ENCODE assay signal across 1 cellular context in genomic region chr10:77710759-77711682, GRCh38.
A peak's percentile ranks its signal among the peaks of the same experiment; 100 is the strongest.
TF ChIP-seq lines count a peak whose summit lies in the region.

No MANE protein-coding gene starts in this region.

TF ChIP-seq in K562, 482 proteins besides CTCF, POLR2A, EP300 and RAD21 (continued from another document and continues in another):
- TF ChIP-seq, protein P1, sequence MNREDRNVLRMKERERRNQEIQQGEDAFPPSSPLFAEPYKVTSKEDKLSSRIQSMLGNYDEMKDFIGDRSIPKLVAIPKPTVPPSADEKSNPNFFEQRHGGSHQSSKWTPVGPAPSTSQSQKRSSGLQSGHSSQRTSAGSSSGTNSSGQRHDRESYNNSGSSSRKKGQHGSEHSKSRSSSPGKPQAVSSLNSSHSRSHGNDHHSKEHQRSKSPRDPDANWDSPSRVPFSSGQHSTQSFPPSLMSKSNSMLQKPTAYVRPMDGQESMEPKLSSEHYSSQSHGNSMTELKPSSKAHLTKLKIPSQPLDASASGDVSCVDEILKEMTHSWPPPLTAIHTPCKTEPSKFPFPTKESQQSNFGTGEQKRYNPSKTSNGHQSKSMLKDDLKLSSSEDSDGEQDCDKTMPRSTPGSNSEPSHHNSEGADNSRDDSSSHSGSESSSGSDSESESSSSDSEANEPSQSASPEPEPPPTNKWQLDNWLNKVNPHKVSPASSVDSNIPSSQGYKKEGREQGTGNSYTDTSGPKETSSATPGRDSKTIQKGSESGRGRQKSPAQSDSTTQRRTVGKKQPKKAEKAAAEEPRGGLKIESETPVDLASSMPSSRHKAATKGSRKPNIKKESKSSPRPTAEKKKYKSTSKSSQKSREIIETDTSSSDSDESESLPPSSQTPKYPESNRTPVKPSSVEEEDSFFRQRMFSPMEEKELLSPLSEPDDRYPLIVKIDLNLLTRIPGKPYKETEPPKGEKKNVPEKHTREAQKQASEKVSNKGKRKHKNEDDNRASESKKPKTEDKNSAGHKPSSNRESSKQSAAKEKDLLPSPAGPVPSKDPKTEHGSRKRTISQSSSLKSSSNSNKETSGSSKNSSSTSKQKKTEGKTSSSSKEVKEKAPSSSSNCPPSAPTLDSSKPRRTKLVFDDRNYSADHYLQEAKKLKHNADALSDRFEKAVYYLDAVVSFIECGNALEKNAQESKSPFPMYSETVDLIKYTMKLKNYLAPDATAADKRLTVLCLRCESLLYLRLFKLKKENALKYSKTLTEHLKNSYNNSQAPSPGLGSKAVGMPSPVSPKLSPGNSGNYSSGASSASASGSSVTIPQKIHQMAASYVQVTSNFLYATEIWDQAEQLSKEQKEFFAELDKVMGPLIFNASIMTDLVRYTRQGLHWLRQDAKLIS (CRISPR knock-in tag; IDR thresholded peaks at IDR 0.05), result no peak
- TF ChIP-seq KLF16 (IDR thresholded peaks at IDR 0.05) (peak; percentile 40; the same call in 1 of the 2 replicates), CHD4 (IDR thresholded peaks at IDR 0.05; ENCODE audit: insufficient read depth, insufficient replicate concordance, low read depth, low read length, poor library complexity, severe bottlenecking) (no peak), ZBTB43 (CRISPR knock-in tag; IDR thresholded peaks at IDR 0.05) (no peak), ZNF165 (CRISPR knock-in tag; IDR thresholded peaks at IDR 0.05; ENCODE audit: borderline replicate concordance) (no peak), TAF9B (IDR thresholded peaks at IDR 0.05; ENCODE audit: partially characterized antibody) (no peak), SIN3B (IDR thresholded peaks at IDR 0.05; ENCODE audit: low read depth) (no peak), SOX6 (IDR thresholded peaks at IDR 0.05) (no peak), CBFA2T2 (conservative IDR thresholded peaks at IDR 0.05) (no peak), NCOA4 (IDR thresholded peaks at IDR 0.05; ENCODE audit: partially characterized antibody) (no peak), MXI1 (IDR thresholded peaks at IDR 0.05; ENCODE audit: low read depth, low read length) (no peak), GATAD2A (IDR thresholded peaks at IDR 0.05) (no peak), SIX5 (IDR thresholded peaks at IDR 0.05; ENCODE audit: borderline replicate concordance in 1 of 2, insufficient read depth in 1 of 2, low read depth in 1 of 2, low read length in 2 of 2) (no peak), PCBP2 (IDR thresholded peaks at IDR 0.05; ENCODE audit: low read depth, low read length, poor library complexity, severe bottlenecking) (no peak), ZNF431 (CRISPR knock-in tag; IDR thresholded peaks at IDR 0.05) (no peak), ZZZ3 (IDR thresholded peaks at IDR 0.05) (no peak), JUNB (CRISPR knock-in tag; conservative IDR thresholded peaks at IDR 0.05) (no peak), SRSF9 (IDR thresholded peaks at IDR 0.05; ENCODE audit: borderline replicate concordance, low read depth, low read length) (no peak), CBX3 (IDR thresholded peaks at IDR 0.05; ENCODE audit: borderline replicate concordance in 1 of 2, low read length in 2 of 2) (peak in 1 of 2 experiments; percentile 28; a peak in 1 of 3 replicates), ZNF232 (CRISPR knock-in tag; IDR thresholded peaks at IDR 0.05) (no peak), ZNF263 (CRISPR knock-in tag; IDR thresholded peaks at IDR 0.05; ENCODE audit: borderline replicate concordance) (peak; percentile 29; the same call in 1 of the 2 replicates), MEF2D (tag; conservative IDR thresholded peaks at IDR 0.05; ENCODE audit: low read depth) (no peak), PHF8 (IDR thresholded peaks at IDR 0.05; ENCODE audit: borderline replicate concordance, low read length) (no peak), ZNF175 (CRISPR knock-in tag; IDR thresholded peaks at IDR 0.05; ENCODE audit: low read depth) (no peak), CBX8 (IDR thresholded peaks at IDR 0.05; ENCODE audit: borderline replicate concordance, extremely low read depth, low read depth, low read length, poor library complexity, severe bottlenecking) (no peak), ZSCAN32 (CRISPR knock-in tag; IDR thresholded peaks at IDR 0.05) (no peak), ZC3H11A (IDR thresholded peaks at IDR 0.05; ENCODE audit: low read depth, low read length) (0 out of 2 replicates have a peak, but pooled peaks have one; percentile 57), MTA1 (IDR thresholded peaks at IDR 0.05; ENCODE audit: borderline replicate concordance) (no peak), EWSR1 (IDR thresholded peaks at IDR 0.05; ENCODE audit: borderline replicate concordance, low read depth, partially characterized antibody) (no peak), POU5F1 (IDR thresholded peaks at IDR 0.05; ENCODE audit: borderline replicate concordance, low read depth, low read length, partially characterized antibody) (peak; percentile 22), BRF1 (IDR thresholded peaks at IDR 0.05; ENCODE audit: borderline replicate concordance, extremely low read depth, insufficient read length) (no peak), ZBTB7A (IDR thresholded peaks at IDR 0.05; ENCODE audit: borderline replicate concordance, control insufficient read depth, low read depth, low read length) (no peak), FOXA1 (IDR thresholded peaks at IDR 0.05; ENCODE audit: borderline replicate concordance) (no peak), PRMT5 (CRISPR knock-in tag; IDR thresholded peaks at IDR 0.05) (no peak), TAL1 (IDR thresholded peaks at IDR 0.05) (no peak), NCOA2 (IDR thresholded peaks at IDR 0.05; ENCODE audit: partially characterized antibody in 2 of 2) (no peak), CBX1 (IDR thresholded peaks at IDR 0.05; ENCODE audit: low read depth) (peak; percentile 60; the same call in 1 of the 2 replicates), NEUROD1 (IDR thresholded peaks at IDR 0.05; ENCODE audit: borderline replicate concordance, low read depth, low read length, partially characterized antibody) (no peak), TBL1XR1 (IDR thresholded peaks at IDR 0.05; ENCODE audit: low read length in 2 of 2) (0 out of 4 replicates have a peak, but pooled peaks of 1 of the 2 experiments have one; percentile 39), STAG1 (CRISPR knock-in tag; IDR thresholded peaks at IDR 0.05; ENCODE audit: borderline replicate concordance) (peak; percentile 69; the same call in 1 of the 2 replicates), STAT5B (CRISPR knock-in tag; IDR thresholded peaks at IDR 0.05) (no peak), ZEB2 (IDR thresholded peaks at IDR 0.05) (no peak), ZKSCAN1 (IDR thresholded peaks at IDR 0.05; ENCODE audit: low read depth, low read length) (0 out of 2 replicates have a peak, but pooled peaks have one; percentile 34), RHOXF2B (CRISPR knock-in tag; conservative IDR thresholded peaks at IDR 0.05) (no peak)
- TF ChIP-seq, protein P2, sequence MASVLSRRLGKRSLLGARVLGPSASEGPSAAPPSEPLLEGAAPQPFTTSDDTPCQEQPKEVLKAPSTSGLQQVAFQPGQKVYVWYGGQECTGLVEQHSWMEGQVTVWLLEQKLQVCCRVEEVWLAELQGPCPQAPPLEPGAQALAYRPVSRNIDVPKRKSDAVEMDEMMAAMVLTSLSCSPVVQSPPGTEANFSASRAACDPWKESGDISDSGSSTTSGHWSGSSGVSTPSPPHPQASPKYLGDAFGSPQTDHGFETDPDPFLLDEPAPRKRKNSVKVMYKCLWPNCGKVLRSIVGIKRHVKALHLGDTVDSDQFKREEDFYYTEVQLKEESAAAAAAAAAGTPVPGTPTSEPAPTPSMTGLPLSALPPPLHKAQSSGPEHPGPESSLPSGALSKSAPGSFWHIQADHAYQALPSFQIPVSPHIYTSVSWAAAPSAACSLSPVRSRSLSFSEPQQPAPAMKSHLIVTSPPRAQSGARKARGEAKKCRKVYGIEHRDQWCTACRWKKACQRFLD (CRISPR knock-in tag; IDR thresholded peaks at IDR 0.05), result no peak
- TF ChIP-seq, protein P3, sequence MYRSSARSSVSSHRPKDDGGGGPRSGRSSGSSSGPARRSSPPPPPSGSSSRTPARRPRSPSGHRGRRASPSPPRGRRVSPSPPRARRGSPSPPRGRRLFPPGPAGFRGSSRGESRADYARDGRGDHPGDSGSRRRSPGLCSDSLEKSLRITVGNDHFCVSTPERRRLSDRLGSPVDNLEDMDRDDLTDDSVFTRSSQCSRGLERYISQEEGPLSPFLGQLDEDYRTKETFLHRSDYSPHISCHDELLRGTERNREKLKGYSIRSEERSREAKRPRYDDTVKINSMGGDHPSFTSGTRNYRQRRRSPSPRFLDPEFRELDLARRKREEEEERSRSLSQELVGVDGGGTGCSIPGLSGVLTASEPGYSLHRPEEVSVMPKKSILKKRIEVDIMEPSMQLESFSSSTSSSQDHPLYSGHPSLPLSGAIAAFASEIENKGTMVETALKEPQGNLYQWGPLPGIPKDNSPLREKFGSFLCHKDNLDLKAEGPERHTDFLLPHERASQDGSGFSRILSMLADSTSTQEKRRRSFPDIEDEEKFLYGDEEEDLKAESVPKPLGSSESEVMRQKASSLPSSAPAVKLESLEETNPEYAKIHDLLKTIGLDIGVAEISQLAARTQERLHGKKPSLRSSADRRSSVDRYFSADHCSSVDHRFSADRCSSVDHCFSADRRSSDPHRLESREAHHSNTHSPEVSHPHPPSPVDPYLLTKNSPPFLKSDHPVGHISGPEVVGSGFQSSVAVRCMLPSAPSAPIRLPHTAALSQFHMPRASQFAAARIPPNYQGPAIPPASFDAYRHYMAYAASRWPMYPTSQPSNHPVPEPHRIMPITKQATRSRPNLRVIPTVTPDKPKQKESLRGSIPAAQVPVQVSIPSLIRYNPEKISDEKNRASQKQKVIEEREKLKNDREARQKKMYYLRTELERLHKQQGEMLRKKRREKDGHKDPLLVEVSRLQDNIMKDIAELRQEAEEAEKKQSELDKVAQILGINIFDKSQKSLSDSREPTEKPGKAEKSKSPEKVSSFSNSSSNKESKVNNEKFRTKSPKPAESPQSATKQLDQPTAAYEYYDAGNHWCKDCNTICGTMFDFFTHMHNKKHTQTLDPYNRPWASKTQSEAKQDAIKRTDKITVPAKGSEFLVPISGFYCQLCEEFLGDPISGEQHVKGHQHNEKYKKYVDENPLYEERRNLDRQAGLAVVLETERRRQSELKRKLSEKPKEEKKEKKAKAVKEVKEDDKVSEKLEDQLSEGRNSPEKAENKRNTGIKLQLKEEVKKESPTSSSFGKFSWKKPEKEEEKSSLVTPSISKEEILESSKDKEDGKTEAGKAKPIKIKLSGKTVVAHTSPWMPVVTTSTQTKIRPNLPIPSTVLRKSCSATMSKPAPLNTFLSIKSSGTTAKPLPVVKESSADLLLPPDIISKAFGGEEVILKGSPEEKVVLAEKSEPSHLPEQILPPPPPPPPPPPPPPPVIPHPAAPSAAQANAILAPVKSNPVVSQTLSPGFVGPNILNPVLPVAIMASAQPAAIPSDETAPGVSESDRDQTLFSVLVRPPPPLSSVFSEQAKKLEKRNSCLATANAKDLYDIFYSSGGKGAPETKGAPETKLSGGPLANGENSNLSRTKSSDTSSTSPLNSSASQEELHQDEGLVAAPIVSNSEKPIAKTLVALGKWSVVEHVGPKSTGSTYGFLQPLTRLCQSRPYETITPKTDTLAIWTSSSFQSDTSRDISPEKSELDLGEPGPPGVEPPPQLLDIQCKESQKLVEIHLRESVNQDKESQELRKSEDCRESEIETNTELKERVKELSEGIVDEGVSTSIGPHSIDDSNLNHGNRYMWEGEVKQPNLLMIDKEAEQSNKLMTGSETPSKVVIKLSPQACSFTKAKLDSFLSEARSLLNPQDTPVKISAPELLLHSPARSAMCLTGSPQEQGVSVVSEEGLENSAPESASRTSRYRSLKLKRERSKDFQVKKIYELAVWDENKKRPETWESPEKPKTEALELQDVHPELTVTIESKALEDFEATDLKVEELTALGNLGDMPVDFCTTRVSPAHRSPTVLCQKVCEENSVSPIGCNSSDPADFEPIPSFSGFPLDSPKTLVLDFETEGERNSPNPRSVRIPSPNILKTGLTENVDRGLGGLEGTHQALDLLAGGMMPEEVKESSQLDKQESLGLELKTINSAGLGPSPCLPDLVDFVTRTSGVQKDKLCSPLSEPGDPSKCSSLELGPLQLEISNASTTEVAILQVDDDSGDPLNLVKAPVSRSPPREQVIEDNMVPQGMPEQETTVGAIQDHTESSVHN (IDR thresholded peaks at IDR 0.05; ENCODE audit: borderline replicate concordance in 1 of 2, low read depth in 1 of 2), result no peak
- TF ChIP-seq, protein P4, sequence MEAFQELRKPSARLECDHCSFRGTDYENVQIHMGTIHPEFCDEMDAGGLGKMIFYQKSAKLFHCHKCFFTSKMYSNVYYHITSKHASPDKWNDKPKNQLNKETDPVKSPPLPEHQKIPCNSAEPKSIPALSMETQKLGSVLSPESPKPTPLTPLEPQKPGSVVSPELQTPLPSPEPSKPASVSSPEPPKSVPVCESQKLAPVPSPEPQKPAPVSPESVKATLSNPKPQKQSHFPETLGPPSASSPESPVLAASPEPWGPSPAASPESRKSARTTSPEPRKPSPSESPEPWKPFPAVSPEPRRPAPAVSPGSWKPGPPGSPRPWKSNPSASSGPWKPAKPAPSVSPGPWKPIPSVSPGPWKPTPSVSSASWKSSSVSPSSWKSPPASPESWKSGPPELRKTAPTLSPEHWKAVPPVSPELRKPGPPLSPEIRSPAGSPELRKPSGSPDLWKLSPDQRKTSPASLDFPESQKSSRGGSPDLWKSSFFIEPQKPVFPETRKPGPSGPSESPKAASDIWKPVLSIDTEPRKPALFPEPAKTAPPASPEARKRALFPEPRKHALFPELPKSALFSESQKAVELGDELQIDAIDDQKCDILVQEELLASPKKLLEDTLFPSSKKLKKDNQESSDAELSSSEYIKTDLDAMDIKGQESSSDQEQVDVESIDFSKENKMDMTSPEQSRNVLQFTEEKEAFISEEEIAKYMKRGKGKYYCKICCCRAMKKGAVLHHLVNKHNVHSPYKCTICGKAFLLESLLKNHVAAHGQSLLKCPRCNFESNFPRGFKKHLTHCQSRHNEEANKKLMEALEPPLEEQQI (IDR thresholded peaks at IDR 0.05), result no peak
- TF ChIP-seq, protein P5, sequence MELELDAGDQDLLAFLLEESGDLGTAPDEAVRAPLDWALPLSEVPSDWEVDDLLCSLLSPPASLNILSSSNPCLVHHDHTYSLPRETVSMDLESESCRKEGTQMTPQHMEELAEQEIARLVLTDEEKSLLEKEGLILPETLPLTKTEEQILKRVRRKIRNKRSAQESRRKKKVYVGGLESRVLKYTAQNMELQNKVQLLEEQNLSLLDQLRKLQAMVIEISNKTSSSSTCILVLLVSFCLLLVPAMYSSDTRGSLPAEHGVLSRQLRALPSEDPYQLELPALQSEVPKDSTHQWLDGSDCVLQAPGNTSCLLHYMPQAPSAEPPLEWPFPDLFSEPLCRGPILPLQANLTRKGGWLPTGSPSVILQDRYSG (tag; conservative IDR thresholded peaks at IDR 0.05; ENCODE audit: low read depth), result no peak
